ENCODE assay signal across 8 cellular contexts in genomic region chr19:21569497-21569870, GRCh38.
DNase-seq lines count a peak whose midpoint lies in the region; ATAC-seq and TF ChIP-seq lines count a peak whose summit lies in the region.

No MANE protein-coding gene starts in this region.

- ATAC-seq in stimulated activated naive B cell treated with anti-CD40 and anti-IgM and Interleukin-4, amounts not matched to agents 10 μg/mL and 1 μg/mL and 100 μg/mL, for 72 hours (replicated peaks) = peak; percentile 51 to 69
- ATAC-seq in HG03432 (IDR thresholded peaks at IDR 0.05; ENCODE audit: unreplicated experiment) (no peak), HG03442 (IDR thresholded peaks at IDR 0.05; ENCODE audit: unreplicated experiment) (no peak)

- peaks cover 5 to 24% of the 10 kb centered on the region in 2 donors for H3K9me3 Mint-ChIP-seq in stimulated activated naive B cell treated with anti-CD40 and anti-IgM and Interleukin-4, amounts not matched to agents 10 μg/mL and 1 μg/mL and 100 μg/mL, for 72 hours

- no peak overlapping the region for H3K9ac ChIP-seq in MM.1S (ENCODE audit: low read length)

- H3K36me3 ChIP-seq in MM.1S (replicated peaks; ENCODE audit: insufficient read depth, low read length) = no peaks in the 10 kb centered on the region

- no peaks in the 10 kb centered on the region; the same call in 1 of the 2 replicates for H3K9me3 ChIP-seq in MM.1S (replicated peaks; ENCODE audit: insufficient read depth, low read length)

- H3K79me2 ChIP-seq in MM.1S (ENCODE audit: low read length) = no peaks in the 10 kb centered on the region

- DNase-seq in MM.1S (no peak), activated T-cell treated with anti-CD3 and anti-CD28 coated beads for 48 hours (ENCODE audit: low read depth) (peak; percentile 54), kidney tubule cell (ENCODE audit: low spot score) (peak; percentile 67), ecto neural progenitor cell (ENCODE audit: low spot score) (no peak), inferior parietal cortex (ENCODE audit: extremely low spot score) (no peak)
- DNase-seq in stimulated activated naive B cell treated with anti-CD40 and anti-IgM and Interleukin-4, amounts not matched to agents 10 μg/mL and 1 μg/mL and 100 μg/mL, for 72 hours = peak; percentile 67

- no peaks in the 10 kb centered on the region for H3F3A ChIP-seq in MM.1S (ENCODE audit: insufficient read depth, low read length)

- no peak for TF ChIP-seq CTCF in MM.1S (IDR thresholded peaks at IDR 0.05; ENCODE audit: low read length)

- peaks cover 11 to 18% of the 10 kb centered on the region in 2 donors for H3K4me1 Mint-ChIP-seq in stimulated activated naive B cell treated with anti-CD40 and anti-IgM and Interleukin-4, amounts not matched to agents 10 μg/mL and 1 μg/mL and 100 μg/mL, for 72 hours

- H3K4me3 Mint-ChIP-seq in stimulated activated naive B cell treated with anti-CD40 and anti-IgM and Interleukin-4, amounts not matched to agents 10 μg/mL and 1 μg/mL and 100 μg/mL, for 72 hours = peak overlapping the region; percentile 86 to 98

- H3K27ac ChIP-seq in MM.1S (ENCODE audit: low read length) = no peak overlapping the region

- no peak overlapping the region for H3K4me3 ChIP-seq in MM.1S (ENCODE audit: low read length)

- no peaks in the 10 kb centered on the region for H4K20me1 ChIP-seq in MM.1S (ENCODE audit: insufficient read depth, low read length)

- H3K4me2 ChIP-seq in MM.1S (ENCODE audit: low read depth, low read length) = no peak overlapping the region

- no peaks in the 10 kb centered on the region for H3K4me1 ChIP-seq in MM.1S (ENCODE audit: low read length)

- 0 out of 2 replicates have a peak overlapping the region, but pooled peaks have one; percentile 5 for H2AFZ ChIP-seq in MM.1S (ENCODE audit: low read length)

- no peaks in the 10 kb centered on the region for H3K27me3 Mint-ChIP-seq in stimulated activated naive B cell treated with anti-CD40 and anti-IgM and Interleukin-4, amounts not matched to agents 10 μg/mL and 1 μg/mL and 100 μg/mL, for 72 hours

- no peaks in the 10 kb centered on the region for H3K9me2 ChIP-seq in MM.1S (replicated peaks; ENCODE audit: insufficient read depth, low read length)

- H3K27ac Mint-ChIP-seq in stimulated activated naive B cell treated with anti-CD40 and anti-IgM and Interleukin-4, amounts not matched to agents 10 μg/mL and 1 μg/mL and 100 μg/mL, for 72 hours = peak overlapping the region; percentile 99

- H3K36me3 Mint-ChIP-seq in stimulated activated naive B cell treated with anti-CD40 and anti-IgM and Interleukin-4, amounts not matched to agents 10 μg/mL and 1 μg/mL and 100 μg/mL, for 72 hours = peaks cover 10 to 30% of the 10 kb centered on the region in 2 donors

- no peaks in the 10 kb centered on the region for H3K27me3 ChIP-seq in MM.1S (replicated peaks; ENCODE audit: insufficient read depth, low read length)

Comparison
In these comparisons a context has a peak if more than half of its experiments do, and no peak if none do; other contexts are left out.
1. DNase-seq: peak in activated T-cell treated with anti-CD3 and anti-CD28 coated beads for 48 hours (single experiment), kidney tubule cell (single experiment) and stimulated activated naive B cell treated with anti-CD40 and anti-IgM and Interleukin-4, amounts not matched to agents 10 μg/mL and 1 μg/mL and 100 μg/mL, for 72 hours (single experiment); none in MM.1S (single experiment), ecto neural progenitor cell (single experiment) and inferior parietal cortex (single experiment).
2. ATAC-seq: peak in stimulated activated naive B cell treated with anti-CD40 and anti-IgM and Interleukin-4, amounts not matched to agents 10 μg/mL and 1 μg/mL and 100 μg/mL, for 72 hours (2 of 2); none in HG03432 (single experiment) and HG03442 (single experiment).